ENCODE assay signal across 8 cellular contexts in genomic region chr17:58352018-58352842, GRCh38. TPM values are rescaled to one million over a fixed set of nuclear protein-coding genes. Genes with fewer than 3 reads are reported as not detected.
DNase-seq lines count a peak whose midpoint lies in the region; ATAC-seq, FAIRE-seq and TF ChIP-seq lines count a peak whose summit lies in the region.

Gene SUPT4H1, minus strand, starts transcription at chr17:58352201. Its CDS starts 66 bp downstream, at chr17:58352135.

- H3K4me1 ChIP-seq in small intestine (ENCODE audit: control insufficient read depth in 2 of 2, insufficient read depth in 1 of 2, low read depth in 1 of 2, low read length in 1 of 2): peaks cover 0 to 5% of the 10 kb centered on the region in 2 donors

- WGBS in small intestine, 3 donors: 1% methylated on average over 59 to 63 of the region's 63 CpGs

- peaks cover 37% of the 10 kb centered on the region for H3K36me3 ChIP-seq in WERI-Rb-1
- peaks cover 18% of the 10 kb centered on the region for H3K36me3 ChIP-seq in bronchial epithelial cell (ENCODE audit: control insufficient read depth, insufficient read depth, low read length)
- peaks cover 3 to 19% of the 10 kb centered on the region in 2 donors for H3K36me3 ChIP-seq in small intestine (ENCODE audit: control insufficient read depth in 2 of 2, insufficient read depth in 2 of 2, low read length in 2 of 2)

- H3K9me3 ChIP-seq in WERI-Rb-1 (ENCODE audit: severe bottlenecking) (no peaks in the 10 kb centered on the region), small intestine (ENCODE audit: control insufficient read depth, low read depth) (no peaks in the 10 kb centered on the region)

- peak; percentile 90 for ATAC-seq in GM18909 (IDR thresholded peaks at IDR 0.05; ENCODE audit: poor library complexity, unreplicated experiment)
- peak; percentile 81 for ATAC-seq in HG03139 (IDR thresholded peaks at IDR 0.05; ENCODE audit: unreplicated experiment)

- DNase-seq in AG08395 (ENCODE audit: low spot score) (peak; percentile 97), NCI-H2196 (lab: John Stamatoyannopoulos, UW; ENCODE audit: unreplicated experiment) (peak; percentile 97), WERI-Rb-1 (peak; percentile 97), bronchial epithelial cell (ENCODE audit: low read depth) (peak; percentile 86), iPS-NIHi7 (ENCODE audit: extremely low spot score) (peak; percentile 96), small intestine (peak; percentile 94)

- H3K27ac ChIP-seq in WERI-Rb-1 (peak within 1 kb of the TSS; percentile 80), small intestine (ENCODE audit: low read depth in 1 of 2, low read length in 1 of 2) (peak within 1 kb of the TSS; percentile 77 to 89)

- H3K27me3 ChIP-seq in WERI-Rb-1 (ENCODE audit: insufficient read depth, low read depth, severe bottlenecking) (no peaks in the 10 kb centered on the region), bronchial epithelial cell (ENCODE audit: control insufficient read depth, insufficient read depth, low read length) (no peaks in the 10 kb centered on the region), small intestine (ENCODE audit: control insufficient read depth in 2 of 2, insufficient read depth in 2 of 2, low read length in 2 of 2) (no peaks in the 10 kb centered on the region)

- peak within 1 kb of the TSS; percentile 92 for H3K4me3 ChIP-seq in WERI-Rb-1 (ENCODE audit: low read depth, low read length)
- peak within 1 kb of the TSS; percentile 84 for H3K4me3 ChIP-seq in bronchial epithelial cell (ENCODE audit: low read depth, low read length)
- H3K4me3 ChIP-seq in small intestine (ENCODE audit: low read depth in 1 of 2, low read length in 2 of 2): peak within 1 kb of the TSS; percentile 63 to 71

- FAIRE-seq in bronchial epithelial cell (lab: Jason Lieb, UNC) (no peak), small intestine (lab: Jason Lieb, UNC) (no peak)

- TF ChIP-seq CTCF in WERI-Rb-1 (IDR thresholded peaks at IDR 0.05; ENCODE audit: low read depth, low read length) (no peak), bronchial epithelial cell (IDR thresholded peaks at IDR 0.05; ENCODE audit: insufficient read depth, low read length, severe bottlenecking) (no peak)

RNA-seq across cellular contexts. Expression of gene SUPT4H1, which starts in this region (rescaled TPM):
- 43.1 and 52.1 TPM in 2 replicates for total RNA-seq in bronchial epithelial cell
- polyA plus RNA-seq in small intestine: 10 to 100 TPM; 70.3 to 79.8 (median 79.6) TPM

Comparison
In these comparisons a context has a peak if more than half of its experiments do, and no peak if none do; other contexts are left out.
1. Peak in every context shown above with its lines: DNase-seq, ATAC-seq, H3K4me3 ChIP-seq and H3K27ac ChIP-seq.